Comparison of ENCODE assay signal across 14 cellular contexts in genomic region chr18:31267823-31268481, GRCh38. TPM values are rescaled to one million over a fixed set of nuclear protein-coding genes. Genes with fewer than 3 reads are reported as not detected.
A peak's percentile ranks its signal among the peaks of the same experiment; 100 is the strongest.
DNase-seq lines count a peak whose midpoint lies in the region; ATAC-seq, FAIRE-seq and TF ChIP-seq lines count a peak whose summit lies in the region.
"Had no signal": no experiment of that assay in that cellular context is flagged by ENCODE, and none has a peak within 500 bp of the region (broad histone marks: within the 10 kb centered on the region; RNA-seq: fewer than 3 reads in every experiment).

No MANE protein-coding gene starts in this region.

- FAIRE-seq in small intestine (lab: Jason Lieb, UNC): no peak

- no peaks in the 10 kb centered on the region for H3K4me1 ChIP-seq in small intestine (ENCODE audit: control insufficient read depth in 2 of 2, insufficient read depth in 1 of 2, low read depth in 1 of 2, low read length in 1 of 2)

- no peaks in the 10 kb centered on the region for H3K9me3 ChIP-seq in small intestine (ENCODE audit: control insufficient read depth, low read depth)

- no peak overlapping the region for H3K4me3 ChIP-seq in small intestine (ENCODE audit: low read depth in 1 of 2, low read length in 2 of 2)

- TF ChIP-seq CTCF in VCaP (conservative IDR thresholded peaks at IDR 0.05): no peak

- 48 to 57% (median 54%) methylated on average over 2 of the region's 2 CpGs for WGBS in small intestine, 3 donors

- no peaks in the 10 kb centered on the region for H3K36me3 ChIP-seq in small intestine (ENCODE audit: control insufficient read depth in 2 of 2, insufficient read depth in 2 of 2, low read length in 2 of 2)

- H3K27ac ChIP-seq in VCaP (peak overlapping the region; percentile 61), small intestine (ENCODE audit: low read depth in 1 of 2, low read length in 1 of 2) (no peak overlapping the region)

- no peaks in the 10 kb centered on the region for H3K27me3 ChIP-seq in small intestine (ENCODE audit: control insufficient read depth in 2 of 2, insufficient read depth in 2 of 2, low read length in 2 of 2)

- DNase-seq in small intestine: no peak
- DNase-seq in GOT3 (lab: John Stamatoyannopoulos, UW): no peak
- DNase-seq in activated naive CD4-positive, alpha-beta T cell treated with anti-CD3 and anti-CD28 coated beads, Interleukin-2, amount 50 U/mL, for 16 hours: no peak
- no peak for DNase-seq in effector CD8-positive, alpha-beta T cell (lab: John Stamatoyannopoulos, UW)
- DNase-seq: activated T-cell treated with anti-CD3 and anti-CD28 coated beads, Interleukin-2, amount 50 U/mL, for 1 hour; AML-193; left ventricle myocardium superior; NCI-H1417 treated with DMSO at 0.1 percent for 48 hours; posterior cingulate gyrus had no signal

- ATAC-seq in GM18498 (IDR thresholded peaks at IDR 0.05; ENCODE audit: unreplicated experiment): peak; percentile 71
- ATAC-seq in GM19455 (IDR thresholded peaks at IDR 0.05; ENCODE audit: unreplicated experiment): peak; percentile 71
- ATAC-seq in HG02885 (IDR thresholded peaks at IDR 0.05; ENCODE audit: poor library complexity, unreplicated experiment): peak; percentile 74
- ATAC-seq: left ventricle myocardium superior, Panc1 had no signal

RNA-seq across cellular contexts. Expression of gene DSG1, which starts 50.0 kb away (rescaled TPM):
- under 1 TPM in 1 of 3 donors, not detected in 2; 0.03 TPM for polyA plus RNA-seq in small intestine
